In genomic region chr5:145834554-145834916, GRCh38 we compare ENCODE assay signal across 1 cellular context.
TF ChIP-seq lines count a peak whose summit lies in the region.

No MANE protein-coding gene starts in this region.

TF ChIP-seq in K562, 482 proteins besides CTCF, POLR2A, EP300 and RAD21 (continued from another document):
- TF ChIP-seq MTA3 (IDR thresholded peaks at IDR 0.05; ENCODE audit: borderline replicate concordance) = no peak
- peak; percentile 79; the same call in 1 of the 2 replicates for TF ChIP-seq HDGF (IDR thresholded peaks at IDR 0.05)
- no peak for TF ChIP-seq MED1 (CRISPR knock-in tag; IDR thresholded peaks at IDR 0.05; ENCODE audit: borderline replicate concordance)
- no peak for TF ChIP-seq ZNF512 (tag; IDR thresholded peaks at IDR 0.05)
- TF ChIP-seq ELF4 (CRISPR knock-in tag; IDR thresholded peaks at IDR 0.05) = no peak
- TF ChIP-seq CBX3 (IDR thresholded peaks at IDR 0.05; ENCODE audit: borderline replicate concordance in 1 of 2, low read length in 2 of 2) = peak in 1 of 2 experiments; percentile 73; a peak in 1 of 3 replicates
- TF ChIP-seq GATA2 (CRISPR knock-in tag; IDR thresholded peaks at IDR 0.05) = no peak
- peak; percentile 19; the same call in 1 of the 2 replicates for TF ChIP-seq ZNF24 (IDR thresholded peaks at IDR 0.05)
- peak; percentile 61 for TF ChIP-seq DACH1 (IDR thresholded peaks at IDR 0.05; ENCODE audit: partially characterized antibody)
- peak; percentile 98 for TF ChIP-seq RBM25 (IDR thresholded peaks at IDR 0.05; ENCODE audit: low read depth, low read length, severe bottlenecking)
- TF ChIP-seq SNIP1 (IDR thresholded peaks at IDR 0.05; ENCODE audit: low read depth) = no peak
- TF ChIP-seq SMARCA5 (IDR thresholded peaks at IDR 0.05) = peak; percentile 95
- TF ChIP-seq CREB1 (IDR thresholded peaks at IDR 0.05) = no peak
- no peak for TF ChIP-seq CREB1 (CRISPR knock-in tag; IDR thresholded peaks at IDR 0.05)
- 0 out of 2 replicates have a peak, but pooled peaks have one; percentile 12 for TF ChIP-seq XRCC5 (IDR thresholded peaks at IDR 0.05; ENCODE audit: low read depth, low read length)
- no peak for TF ChIP-seq JUN (IDR thresholded peaks at IDR 0.05; ENCODE audit: borderline replicate concordance, low read depth, low read length)
- TF ChIP-seq JUN (CRISPR knock-in tag; IDR thresholded peaks at IDR 0.05; ENCODE audit: borderline replicate concordance) = 0 out of 2 replicates have a peak, but pooled peaks have one; percentile 23
- peak; percentile 23; the same call in 1 of the 2 replicates for TF ChIP-seq FOXP1 (CRISPR knock-in tag; IDR thresholded peaks at IDR 0.05)
- TF ChIP-seq KHSRP (IDR thresholded peaks at IDR 0.05) = no peak
- TF ChIP-seq RFX7 (CRISPR knock-in tag; IDR thresholded peaks at IDR 0.05) = no peak
- TF ChIP-seq E2F1 (CRISPR knock-in tag; IDR thresholded peaks at IDR 0.05) = no peak
- no peak for TF ChIP-seq PTBP1 (IDR thresholded peaks at IDR 0.05; ENCODE audit: low read depth, low read length)
- TF ChIP-seq TEAD4 (IDR thresholded peaks at IDR 0.05; ENCODE audit: low read length) = no peak
- TF ChIP-seq TEAD4 (CRISPR knock-in tag; IDR thresholded peaks at IDR 0.05; ENCODE audit: borderline replicate concordance) = no peak
- no peak for TF ChIP-seq ZNF407 (IDR thresholded peaks at IDR 0.05; ENCODE audit: low read depth)
- TF ChIP-seq FOXM1 (IDR thresholded peaks at IDR 0.05; ENCODE audit: low read depth) = 0 out of 2 replicates have a peak, but pooled peaks have one; percentile 38
- TF ChIP-seq FOXM1 (CRISPR knock-in tag; IDR thresholded peaks at IDR 0.05; ENCODE audit: low read depth) = no peak
- TF ChIP-seq SFPQ (IDR thresholded peaks at IDR 0.05; ENCODE audit: low read depth, low read length) = no peak
- no peak for TF ChIP-seq CBFA2T2 (conservative IDR thresholded peaks at IDR 0.05)
- peak; percentile 91 to 95 for TF ChIP-seq KDM1A (IDR thresholded peaks at IDR 0.05)
- peak; percentile 99 for TF ChIP-seq BCOR (IDR thresholded peaks at IDR 0.05)
- peak; percentile 44; the same call in 1 of the 2 replicates for TF ChIP-seq CC2D1A (IDR thresholded peaks at IDR 0.05)
- TF ChIP-seq ETV1 (tag; conservative IDR thresholded peaks at IDR 0.05; ENCODE audit: low read depth) = 0 out of 2 replicates have a peak, but pooled peaks have one; percentile 16
- TF ChIP-seq TEAD1 (CRISPR knock-in tag; IDR thresholded peaks at IDR 0.05) = 0 out of 4 replicates have a peak, but pooled peaks of 1 of the 2 experiments have one; percentile 7
- TF ChIP-seq TCF15 (CRISPR knock-in tag; IDR thresholded peaks at IDR 0.05) = no peak
- TF ChIP-seq TEAD2 (tag; IDR thresholded peaks at IDR 0.05) = no peak
- TF ChIP-seq RCOR1 (IDR thresholded peaks at IDR 0.05; ENCODE audit: borderline replicate concordance in 1 of 2, low read depth in 2 of 2, low read length in 2 of 2) = peak; percentile 39 to 88; a peak in 3 of 4 replicates
- no peak for TF ChIP-seq CAMTA2 (CRISPR knock-in tag; conservative IDR thresholded peaks at IDR 0.05)
- TF ChIP-seq HDAC2 (IDR thresholded peaks at IDR 0.05) = peak; percentile 94
- no peak for TF ChIP-seq SMARCE1 (IDR thresholded peaks at IDR 0.05)
- TF ChIP-seq ID3 (CRISPR knock-in tag; IDR thresholded peaks at IDR 0.05) = no peak
- TF ChIP-seq ID3 (tag; IDR thresholded peaks at IDR 0.05) = peak; percentile 42; the same call in 1 of the 2 replicates
- TF ChIP-seq RBBP5 (IDR thresholded peaks at IDR 0.05; ENCODE audit: borderline replicate concordance, insufficient read depth, low read length, poor library complexity, severe bottlenecking) = no peak
- TF ChIP-seq SMARCA4 (IDR thresholded peaks at IDR 0.05) = no peak
- TF ChIP-seq ESRRA (IDR thresholded peaks at IDR 0.05; ENCODE audit: borderline replicate concordance, low read depth) = peak; percentile 24; the same call in 1 of the 2 replicates
- TF ChIP-seq ADNP (tag; IDR thresholded peaks at IDR 0.05) = peak; percentile 98
- TF ChIP-seq CHD4 (IDR thresholded peaks at IDR 0.05; ENCODE audit: insufficient read depth, insufficient replicate concordance, low read depth, low read length, poor library complexity, severe bottlenecking) = peak; percentile 95
- peak; percentile 72 for TF ChIP-seq NCOA4 (IDR thresholded peaks at IDR 0.05; ENCODE audit: partially characterized antibody)
- no peak for TF ChIP-seq ZNF347 (CRISPR knock-in tag; IDR thresholded peaks at IDR 0.05; ENCODE audit: low read depth)
- no peak for TF ChIP-seq ZNF121 (CRISPR knock-in tag; conservative IDR thresholded peaks at IDR 0.05)
- TF ChIP-seq SMARCC2 (IDR thresholded peaks at IDR 0.05; ENCODE audit: low read depth) = no peak
- TF ChIP-seq LEF1 (IDR thresholded peaks at IDR 0.05) = 0 out of 2 replicates have a peak, but pooled peaks have one; percentile 10
- TF ChIP-seq ARNT (IDR thresholded peaks at IDR 0.05) = 0 out of 4 replicates have a peak, but pooled peaks of 1 of the 2 experiments have one; percentile 53
- TF ChIP-seq PPARD (CRISPR knock-in tag; IDR thresholded peaks at IDR 0.05) = no peak
- TF ChIP-seq ZFP30 (CRISPR knock-in tag; IDR thresholded peaks at IDR 0.05; ENCODE audit: borderline replicate concordance) = no peak
- no peak for TF ChIP-seq ZNF23 (CRISPR knock-in tag; IDR thresholded peaks at IDR 0.05)
- no peak for TF ChIP-seq OTX1 (CRISPR knock-in tag; IDR thresholded peaks at IDR 0.05)
- TF ChIP-seq YY1 (IDR thresholded peaks at IDR 0.05; ENCODE audit: borderline replicate concordance in 1 of 3, control insufficient read depth in 1 of 3, extremely low read depth in 1 of 3, insufficient read depth in 3 of 3, insufficient read length in 1 of 3, insufficient replicate concordance in 2 of 3, low read depth in 1 of 3, low read length in 2 of 3) = no peak
- peak; percentile 14; the same call in 1 of the 2 replicates for TF ChIP-seq CEBPG (CRISPR knock-in tag; IDR thresholded peaks at IDR 0.05)
- TF ChIP-seq CEBPG (tag; conservative IDR thresholded peaks at IDR 0.05 in 1 of 2, IDR thresholded peaks at IDR 0.05 in 1 of 2) = no peak
- no peak for TF ChIP-seq ZBTB34 (CRISPR knock-in tag; IDR thresholded peaks at IDR 0.05)
- TF ChIP-seq MAFK (IDR thresholded peaks at IDR 0.05; ENCODE audit: low read length) = no peak
- no peak for TF ChIP-seq ATF7 (IDR thresholded peaks at IDR 0.05)
